ENCODE assay signal across 9 cellular contexts in the genomic region with DNA sequence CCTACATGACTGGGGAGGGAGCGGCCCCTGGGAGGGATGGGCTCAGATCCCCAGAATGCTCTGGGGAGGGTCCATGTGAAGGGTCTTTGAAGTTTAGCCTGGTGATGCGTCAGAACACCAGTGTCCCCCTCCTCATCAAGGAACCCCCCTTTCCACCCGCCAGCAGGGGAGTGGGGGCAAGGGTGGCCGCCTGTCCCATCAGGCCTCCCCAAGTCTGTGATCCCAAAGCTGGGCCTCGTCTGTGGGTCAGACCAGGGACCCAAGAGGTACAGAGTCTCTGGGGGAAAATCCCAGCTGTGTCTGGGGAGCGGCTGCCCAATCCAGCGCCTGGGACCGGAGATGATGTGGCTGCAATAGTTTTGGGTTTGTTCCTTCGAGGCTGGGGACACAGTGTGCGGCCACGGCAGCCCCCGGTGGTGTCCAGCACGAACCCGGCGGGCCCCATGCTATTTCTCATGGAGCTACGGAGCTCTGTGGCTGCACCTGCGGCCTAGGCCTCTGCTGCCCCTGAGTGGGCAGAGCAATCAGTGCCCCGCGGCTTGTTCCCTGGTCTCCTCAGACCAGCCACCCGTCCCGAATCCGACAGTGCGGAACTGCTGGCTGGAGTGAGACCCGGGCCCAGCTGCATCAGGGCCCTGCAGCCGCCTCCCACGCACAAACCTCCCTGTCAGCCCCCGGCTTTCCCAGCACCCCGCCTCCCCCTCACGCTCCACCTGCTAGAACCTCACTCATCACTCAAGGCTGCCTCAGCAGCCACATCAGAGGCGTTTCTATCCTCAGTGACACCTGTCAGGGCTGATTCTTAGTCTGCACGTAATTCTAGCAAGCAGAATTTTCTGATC. TPM values are rescaled to one million over a fixed set of nuclear protein-coding genes. Genes with fewer than 3 reads are reported as not detected.
A peak's percentile ranks its signal among the peaks of the same experiment; 100 is the strongest.
DNase-seq lines count a peak whose midpoint lies in the region; ATAC-seq and TF ChIP-seq lines count a peak whose summit lies in the region.
"Had no signal": no experiment of that assay in that cellular context is flagged by ENCODE, and none has a peak within 500 bp of the region (broad histone marks: within the 10 kb centered on the region; RNA-seq: fewer than 3 reads in every experiment).

No MANE protein-coding gene starts in this region.

- H3K36me3 ChIP-seq in BLaER1 (no peaks in the 10 kb centered on the region), IMR-90 (ENCODE audit: control insufficient read depth, insufficient read depth, low read length) (no peaks in the 10 kb centered on the region)
- H3K36me3 ChIP-seq: suprapubic skin had no signal

- H3K14ac ChIP-seq in IMR-90 (replicated peaks; ENCODE audit: low read depth, low read length), result no peak overlapping the region

- H3K9me3 ChIP-seq in BLaER1 (no peaks in the 10 kb centered on the region), IMR-90 (ENCODE audit: control insufficient read depth, insufficient read depth, low read length) (no peaks in the 10 kb centered on the region)
- H3K9me3 ChIP-seq: suprapubic skin had no signal

- WGBS in IMR-90 (ENCODE audit: extremely low coverage in 2 of 2, insufficient read length in 1 of 2), 2 experiments, result 75% methylated on average over 8 of the region's 31 CpGs; no CpG with 5 or more reads in 1 of the 2 experiments

- ATAC-seq in IMR-90 (ENCODE audit: low read depth) (no peak), GM21515 (IDR thresholded peaks at IDR 0.05; ENCODE audit: unreplicated experiment) (no peak), GM18861 (IDR thresholded peaks at IDR 0.05; ENCODE audit: unreplicated experiment) (no peak), HG03039 (IDR thresholded peaks at IDR 0.05; ENCODE audit: unreplicated experiment) (no peak)
- ATAC-seq in activated CD8-positive, alpha-beta T cell treated with anti-CD3 and anti-CD28 coated beads, Interleukin-2, amount 10 ng/mL, durations not matched to agents 7 days and 5 days, result peak; percentile 73

- peaks cover 12% of the 10 kb centered on the region for H3K4me1 Mint-ChIP-seq in activated CD8-positive, alpha-beta T cell treated with anti-CD3 and anti-CD28 coated beads, Interleukin-2, amount 10 ng/mL, durations not matched to agents 7 days and 5 days (ENCODE audit: low read depth)

- no peak overlapping the region for H2BK5ac ChIP-seq in IMR-90 (ENCODE audit: low read depth, low read length, poor library complexity, severe bottlenecking)

- H2BK120ac ChIP-seq in IMR-90 (ENCODE audit: low read depth, low read length), result no peak overlapping the region

- H3K18ac ChIP-seq in IMR-90 (ENCODE audit: low read depth, low read length), result no peak overlapping the region

- BruUV-seq in IMR-90 (replicated peaks; lab: Mats Ljungman, UMichigan), result no TSS peak

- no peak overlapping the region for H3K4me3 Mint-ChIP-seq in activated CD8-positive, alpha-beta T cell treated with anti-CD3 and anti-CD28 coated beads, Interleukin-2, amount 10 ng/mL, durations not matched to agents 7 days and 5 days

- H3K36me3 Mint-ChIP-seq in activated CD8-positive, alpha-beta T cell treated with anti-CD3 and anti-CD28 coated beads, Interleukin-2, amount 10 ng/mL, durations not matched to agents 7 days and 5 days (ENCODE audit: low read depth), result no peaks in the 10 kb centered on the region

- H3K4me3 ChIP-seq in BLaER1 (no peak overlapping the region), IMR-90 (ENCODE audit: insufficient read depth, low read depth, low read length) (no peak overlapping the region)
- H3K4me3 ChIP-seq: suprapubic skin had no signal

- POLR2A ChIA-PET in IMR-90 (lab: Charles Lee; ENCODE audit: unreplicated experiment), result no interaction called here
- POLR2A ChIA-PET in activated CD8-positive, alpha-beta T cell treated with anti-CD3 and anti-CD28 coated beads, Interleukin-2, amount 10 ng/mL, durations not matched to agents 7 days and 5 days (lab: Charles Lee), result interaction anchor here (1.8 kb wide), 1 partner anchor 25 kb away, joined by 6 read pairs; no protein-coding TSS in a partner anchor

- H3K4ac ChIP-seq in IMR-90 (ENCODE audit: low read depth, low read length), result no peak overlapping the region

- no peak overlapping the region for H4K8ac ChIP-seq in IMR-90 (ENCODE audit: low read depth in 2 of 2, low read length in 2 of 2)

- no peak overlapping the region for H2BK15ac ChIP-seq in IMR-90 (ENCODE audit: low read depth, low read length)

- H2AK5ac ChIP-seq in IMR-90 (ENCODE audit: low read depth, low read length), result no peak overlapping the region

- intact Hi-C loops in IMR-90 (cut with micrococcal nuclease), result no loop called here

- dilution Hi-C loops in IMR-90 (cut with HindIII; ENCODE audit: low sequenced_read_pairs, unreplicated experiment), result no loop called here

- H3K79me1 ChIP-seq in IMR-90 (ENCODE audit: low read depth in 1 of 2, low read length in 2 of 2), result peaks cover 0 to 7% of the 10 kb centered on the region in 2 experiments; a peak in 2 of 4 replicates

- no peak for TF ChIP-seq RAD21 in IMR-90 (IDR thresholded peaks at IDR 0.05; ENCODE audit: low read length)

- in situ Hi-C loops in IMR-90 (cut with MboI; ENCODE audit: low sequenced_read_pairs), result no loop called here

- no peak overlapping the region for H3K56ac ChIP-seq in IMR-90 (ENCODE audit: extremely low read depth, insufficient read depth, low read length)

- CTCF ChIA-PET in IMR-90 (lab: Yijun Ruan, JAX), result no interaction called here
- CTCF ChIA-PET in activated CD8-positive, alpha-beta T cell treated with anti-CD3 and anti-CD28 coated beads, Interleukin-2, amount 10 ng/mL, durations not matched to agents 7 days and 5 days (lab: Charles Lee), result interaction anchor here (0.8 to 1.1 kb wide), 2 partner anchors 25 to 175 kb away, joined by 3 to 4 read pairs; no protein-coding TSS in a partner anchor

- peak overlapping the region; percentile 97 for H3K4me2 ChIP-seq in BLaER1
- no peak overlapping the region for H3K4me2 ChIP-seq in IMR-90 (ENCODE audit: low read depth, low read length)

- no peak overlapping the region for H2AFZ ChIP-seq in IMR-90 (replicated peaks; ENCODE audit: low read length, poor library complexity)

- H3K27me3 ChIP-seq in BLaER1 (0 out of 2 replicates have a peak, but pooled peaks cover 3% of the 10 kb centered on the region), IMR-90 (ENCODE audit: control insufficient read depth, insufficient read depth, low read length) (no peaks in the 10 kb centered on the region)

- peaks cover 6% of the 10 kb centered on the region for H3K9me1 ChIP-seq in IMR-90 (ENCODE audit: insufficient read depth, low read length)

- H4K91ac ChIP-seq in IMR-90 (ENCODE audit: insufficient read depth, low read depth, low read length), result no peak overlapping the region

- DNase-seq in IMR-90 (no peak), myocyte (ENCODE audit: low read depth) (peak; percentile 68), GOT3 (lab: John Stamatoyannopoulos, UW) (no peak)
- DNase-seq in activated CD8-positive, alpha-beta T cell treated with anti-CD3 and anti-CD28 coated beads, Interleukin-2, amount 10 ng/mL, durations not matched to agents 7 days and 5 days, result peak; percentile 53

- no peak for TF ChIP-seq CTCF in IMR-90 (conservative IDR thresholded peaks at IDR 0.05; ENCODE audit: low read depth, low read length)

- TF ChIP-seq POLR2A in IMR-90 (IDR thresholded peaks at IDR 0.05; ENCODE audit: low read depth, low read length), result no peak

- no peak overlapping the region for H4K5ac ChIP-seq in IMR-90 (ENCODE audit: low read depth, low read length)

- no peak overlapping the region for H2BK20ac ChIP-seq in IMR-90 (ENCODE audit: low read depth, low read length)

- no peaks in the 10 kb centered on the region for H3K9me3 Mint-ChIP-seq in activated CD8-positive, alpha-beta T cell treated with anti-CD3 and anti-CD28 coated beads, Interleukin-2, amount 10 ng/mL, durations not matched to agents 7 days and 5 days (ENCODE audit: insufficient read depth)

- no peak overlapping the region for H3K27ac Mint-ChIP-seq in activated CD8-positive, alpha-beta T cell treated with anti-CD3 and anti-CD28 coated beads, Interleukin-2, amount 10 ng/mL, durations not matched to agents 7 days and 5 days

- H3K23ac ChIP-seq in IMR-90 (ENCODE audit: low read depth, low read length), result no peak overlapping the region

- H3K27ac ChIP-seq in BLaER1 (peak overlapping the region; percentile 57), IMR-90 (ENCODE audit: insufficient read depth, low read length) (no peak overlapping the region)
- H3K27ac ChIP-seq: suprapubic skin had no signal

- peak overlapping the region; percentile 27; the same call in 1 of the 2 replicates for H3K9ac ChIP-seq in BLaER1
- no peak overlapping the region for H3K9ac ChIP-seq in IMR-90 (ENCODE audit: low read depth, low read length)

- H2AK9ac ChIP-seq in IMR-90 (replicated peaks; ENCODE audit: low read depth, low read length, poor library complexity), result peak overlapping the region; percentile 3

- peaks cover 100% of the 10 kb centered on the region for H3K4me1 ChIP-seq in BLaER1
- peaks cover 19% of the 10 kb centered on the region for H3K4me1 ChIP-seq in IMR-90 (ENCODE audit: control insufficient read depth, insufficient read depth, low read length)

- H4K20me1 ChIP-seq in BLaER1 (no peaks in the 10 kb centered on the region; the same call in 1 of the 2 replicates), IMR-90 (ENCODE audit: insufficient read depth, low read length) (no peaks in the 10 kb centered on the region)

- H3K27me3 Mint-ChIP-seq in activated CD8-positive, alpha-beta T cell treated with anti-CD3 and anti-CD28 coated beads, Interleukin-2, amount 10 ng/mL, durations not matched to agents 7 days and 5 days (ENCODE audit: low read depth), result no peaks in the 10 kb centered on the region

TF ChIP-seq in IMR-90, 13 proteins besides CTCF, POLR2A, EP300 and RAD21 (continues in another document):
- no peak for TF ChIP-seq MXI1 (IDR thresholded peaks at IDR 0.05; ENCODE audit: borderline replicate concordance, low read depth, low read length)
- no peak for TF ChIP-seq NFE2L2 (IDR thresholded peaks at IDR 0.05; ENCODE audit: low read depth, low read length)
- no peak for TF ChIP-seq CEBPB (IDR thresholded peaks at IDR 0.05; ENCODE audit: low read depth, low read length)
- TF ChIP-seq CHD1 (IDR thresholded peaks at IDR 0.05; ENCODE audit: low read depth, low read length), result no peak
- TF ChIP-seq MAFK (IDR thresholded peaks at IDR 0.05; ENCODE audit: low read depth, low read length), result no peak
- no peak for TF ChIP-seq MAZ (IDR thresholded peaks at IDR 0.05; ENCODE audit: borderline replicate concordance, low read depth, low read length)
- no peak for TF ChIP-seq FOS (IDR thresholded peaks at IDR 0.05; ENCODE audit: low read depth, low read length)
- no peak for TF ChIP-seq RCOR1 (IDR thresholded peaks at IDR 0.05; ENCODE audit: insufficient replicate concordance, low read length)

RNA-seq across cellular contexts. Expression of gene SARDH, which starts 29.2 kb away (rescaled TPM):
- total RNA-seq in IMR-90 (2012; rRNA removed) (4.7 and 5.0 TPM in 2 replicates), myocyte (55.6 and 70.3 TPM in 2 replicates)
- 7.5 and 8.5 TPM in 2 replicates for polyA plus RNA-seq in IMR-90 (2012; rRNA removed)
- polyA plus RNA-seq in IMR-90 (2012; cell fraction: cytosol; rRNA removed), result 5.0 and 8.3 TPM in 2 replicates
- 9.2 and 23.8 TPM in 2 replicates for polyA plus RNA-seq in IMR-90 (2012; cell fraction: nucleus; rRNA removed; ENCODE audit: low replicate concordance)
- total RNA-seq in activated CD8-positive, alpha-beta T cell treated with anti-CD3 and anti-CD28 coated beads, Interleukin-2, amount 10 ng/mL, durations not matched to agents 7 days and 5 days, result 1 to 10 TPM; 3.0 to 3.4 TPM
- polyA plus RNA-seq in myocyte (2012), result 27.4 TPM

Comparison
In these comparisons a context has a peak if more than half of its experiments do, and no peak if none do; other contexts are left out.
1. DNase-seq: peak in activated CD8-positive, alpha-beta T cell treated with anti-CD3 and anti-CD28 coated beads, Interleukin-2, amount 10 ng/mL, durations not matched to agents 7 days and 5 days (single experiment) and myocyte (single experiment); none in IMR-90 (single experiment) and GOT3 (single experiment).